In genomic region chr6:161236091-161236633, GRCh38 we compare ENCODE assay signal across 16 cellular contexts. TPM values are rescaled to one million over a fixed set of nuclear protein-coding genes. Genes with fewer than 3 reads are reported as not detected.
DNase-seq lines count a peak whose midpoint lies in the region; ATAC-seq and TF ChIP-seq lines count a peak whose summit lies in the region.
"Had no signal": no experiment of that assay in that cellular context is flagged by ENCODE, and none has a peak within 500 bp of the region (broad histone marks: within the 10 kb centered on the region; RNA-seq: fewer than 3 reads in every experiment).

No MANE protein-coding gene starts in this region.

- H3K9me3 ChIP-seq in left ventricle myocardium inferior (replicated peaks), result no peaks in the 10 kb centered on the region
- H3K9me3 ChIP-seq: mucosa of descending colon, right atrium auricular region, tibial artery had no signal

- H3K36me3 Mint-ChIP-seq in activated T-cell treated with anti-CD3 and anti-CD28 coated beads, Interleukin-2, amount 50 U/mL, for 72 hours (ENCODE audit: insufficient read depth in 2 of 2), result peaks cover 7% of the 10 kb centered on the region in 2 donors
- no peaks in the 10 kb centered on the region for H3K36me3 Mint-ChIP-seq in stimulated activated memory B cell treated with anti-CD40 and anti-IgM and Interleukin-4, amounts not matched to agents 10 μg/mL and 1 μg/mL and 100 μg/mL, for 72 hours
- H3K36me3 Mint-ChIP-seq: IgD-negative memory B cell had no signal

- TF ChIP-seq CTCF in left ventricle myocardium inferior (IDR thresholded peaks at IDR 0.05; ENCODE audit: borderline replicate concordance), result no peak

- DNase-seq in activated T-cell treated with anti-CD3 and anti-CD28 coated beads, Interleukin-2, amount 50 U/mL, for 72 hours, result peak in 1 of 2 donors; percentile 17
- no peak for DNase-seq in activated T-cell treated with anti-CD3 and anti-CD28 coated beads, Interleukin-2, amount 50 U/mL, for 48 hours
- DNase-seq in MV-4-11 (lab: John Stamatoyannopoulos, UW) (peak; percentile 76), COLO668 (lab: John Stamatoyannopoulos, UW; ENCODE audit: unreplicated experiment) (no peak), left ventricle myocardium inferior (no peak), NCI-H82 (lab: John Stamatoyannopoulos, UW) (no peak)
- DNase-seq: brain microvascular endothelial cell, DMS53, mucosa of descending colon, PC-9, T1000, tibial artery had no signal

- no peaks in the 10 kb centered on the region for H3K27me3 ChIP-seq in left ventricle myocardium inferior (ENCODE audit: low read depth)
- H3K27me3 ChIP-seq: brain microvascular endothelial cell, right atrium auricular region, tibial artery had no signal

- peaks cover 0 to 4% of the 10 kb centered on the region in 2 donors for H3K9me3 Mint-ChIP-seq in activated T-cell treated with anti-CD3 and anti-CD28 coated beads, Interleukin-2, amount 50 U/mL, for 72 hours
- H3K9me3 Mint-ChIP-seq in stimulated activated memory B cell treated with anti-CD40 and anti-IgM and Interleukin-4, amounts not matched to agents 10 μg/mL and 1 μg/mL and 100 μg/mL, for 72 hours, result peaks cover 3% of the 10 kb centered on the region

- H3K27me3 Mint-ChIP-seq in activated T-cell treated with anti-CD3 and anti-CD28 coated beads, Interleukin-2, amount 50 U/mL, for 72 hours (ENCODE audit: low read depth), result no peaks in the 10 kb centered on the region
- H3K27me3 Mint-ChIP-seq in stimulated activated memory B cell treated with anti-CD40 and anti-IgM and Interleukin-4, amounts not matched to agents 10 μg/mL and 1 μg/mL and 100 μg/mL, for 72 hours, result no peaks in the 10 kb centered on the region
- H3K27me3 Mint-ChIP-seq: IgD-negative memory B cell had no signal

- H3K4me3 Mint-ChIP-seq in activated T-cell treated with anti-CD3 and anti-CD28 coated beads, Interleukin-2, amount 50 U/mL, for 72 hours, result peak overlapping the region in 1 of 2 donors; percentile 44
- no peak overlapping the region for H3K4me3 Mint-ChIP-seq in stimulated activated memory B cell treated with anti-CD40 and anti-IgM and Interleukin-4, amounts not matched to agents 10 μg/mL and 1 μg/mL and 100 μg/mL, for 72 hours

- peak; percentile 83 to 88 for ATAC-seq in activated T-cell treated with anti-CD3 and anti-CD28 coated beads, Interleukin-2, amount 50 U/mL, for 72 hours (replicated peaks in 1 of 2)
- peak; percentile 84 for ATAC-seq in HG02610 (IDR thresholded peaks at IDR 0.05; ENCODE audit: unreplicated experiment)
- peak; percentile 8 for ATAC-seq in stimulated activated memory B cell treated with anti-CD40 and anti-IgM and Interleukin-4, amounts not matched to agents 10 μg/mL and 1 μg/mL and 100 μg/mL, for 72 hours
- ATAC-seq: mucosa of descending colon had no signal

- no peak overlapping the region for H3K27ac ChIP-seq in left ventricle myocardium inferior (replicated peaks)
- H3K27ac ChIP-seq: brain microvascular endothelial cell, PC-9, right atrium auricular region, tibial artery had no signal

- intact Hi-C loops in left ventricle myocardium inferior (cut with micrococcal nuclease), result no loop called here

- peaks cover 28% of the 10 kb centered on the region for H3K4me1 Mint-ChIP-seq in activated T-cell treated with anti-CD3 and anti-CD28 coated beads, Interleukin-2, amount 50 U/mL, for 72 hours (ENCODE audit: low read depth)
- peaks cover 11% of the 10 kb centered on the region for H3K4me1 Mint-ChIP-seq in stimulated activated memory B cell treated with anti-CD40 and anti-IgM and Interleukin-4, amounts not matched to agents 10 μg/mL and 1 μg/mL and 100 μg/mL, for 72 hours

- H3K4me1 ChIP-seq in left ventricle myocardium inferior, result peaks cover 17% of the 10 kb centered on the region

- H3K4me3 ChIP-seq in left ventricle myocardium inferior, result no peak overlapping the region
- H3K4me3 ChIP-seq: mucosa of descending colon, PC-9, right atrium auricular region, tibial artery had no signal

- peaks cover 8% of the 10 kb centered on the region for H3K36me3 ChIP-seq in left ventricle myocardium inferior
- H3K36me3 ChIP-seq: right atrium auricular region had no signal

- peak overlapping the region; percentile 58 for H3K27ac Mint-ChIP-seq in activated T-cell treated with anti-CD3 and anti-CD28 coated beads, Interleukin-2, amount 50 U/mL, for 72 hours
- no peak overlapping the region for H3K27ac Mint-ChIP-seq in stimulated activated memory B cell treated with anti-CD40 and anti-IgM and Interleukin-4, amounts not matched to agents 10 μg/mL and 1 μg/mL and 100 μg/mL, for 72 hours
- H3K27ac Mint-ChIP-seq: IgD-negative memory B cell had no signal

RNA-seq across cellular contexts. Expression of gene AGPAT4, which starts 37.7 kb away (rescaled TPM):
- total RNA-seq in activated T-cell treated with anti-CD3 and anti-CD28 coated beads, Interleukin-2, amount 50 U/mL, for 72 hours, result 1 to 10 TPM; 8.0 to 9.5 TPM
- total RNA-seq in left ventricle myocardium inferior, result 2.2 TPM

Comparison
In these comparisons a context has a peak if more than half of its experiments do, and no peak if none do; other contexts are left out.
1. ATAC-seq: peak in every context shown above with its lines; median percentile 86 in activated T-cell treated with anti-CD3 and anti-CD28 coated beads, Interleukin-2, amount 50 U/mL, for 72 hours; 84 in HG02610; 8 in stimulated activated memory B cell treated with anti-CD40 and anti-IgM and Interleukin-4, amounts not matched to agents 10 μg/mL and 1 μg/mL and 100 μg/mL, for 72 hours.